Comparison of ENCODE assay signal across 27 cellular contexts in the genomic region with DNA sequence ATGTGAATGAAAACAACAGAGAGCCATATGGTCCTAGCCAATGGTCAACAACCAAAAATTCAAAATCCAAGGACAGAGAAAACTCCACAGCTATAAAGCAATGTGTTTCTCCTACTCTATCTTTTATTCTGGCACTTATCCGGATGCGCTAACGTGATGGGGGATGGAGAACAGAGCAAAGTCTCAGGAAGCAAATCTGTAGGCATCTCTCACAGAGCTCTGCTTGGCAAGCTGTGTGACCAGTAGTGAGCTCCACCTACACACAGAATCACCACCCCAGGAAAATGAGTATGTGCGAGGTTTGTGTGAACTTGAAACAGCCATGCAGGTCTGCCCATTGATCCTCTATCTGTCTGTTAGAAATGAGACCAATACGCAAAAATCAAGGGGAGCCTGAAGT.
A peak's percentile ranks its signal among the peaks of the same experiment; 100 is the strongest.
DNase-seq lines count a peak whose midpoint lies in the region; FAIRE-seq and TF ChIP-seq lines count a peak whose summit lies in the region.
"Had no signal": no experiment of that assay in that cellular context is flagged by ENCODE, and none has a peak within 500 bp of the region (broad histone marks: within the 10 kb centered on the region; RNA-seq: fewer than 3 reads in every experiment).

No MANE protein-coding gene starts in this region.

- FAIRE-seq in bronchial epithelial cell (lab: Jason Lieb, UNC) (peak; percentile 83), small intestine (lab: Jason Lieb, UNC) (no peak)
- FAIRE-seq: A204.1, D721Med, GM12878, GM12892, GM18507 had no signal

- no peak for TF ChIP-seq CTCF in bronchial epithelial cell (IDR thresholded peaks at IDR 0.05; ENCODE audit: insufficient read depth, low read length, severe bottlenecking)

- DNase-seq in bronchial epithelial cell (ENCODE audit: low read depth) = no peak
- DNase-seq in middle frontal gyrus (ENCODE audit: extremely low spot score, low spot score) = peak; percentile 29
- peak; percentile 7 for DNase-seq in small intestine
- DNase-seq in NCI-H510A treated with DMSO at 0.1 percent for 48 hours (lab: John Stamatoyannopoulos, UW) = no peak
- DNase-seq in NCI-H2227 treated with DMSO at 0.1 percent for 48 hours (lab: John Stamatoyannopoulos, UW) = no peak
- DNase-seq in NCI-H2196 (lab: John Stamatoyannopoulos, UW; ENCODE audit: unreplicated experiment) = no peak
- no peak for DNase-seq in C1 segment of cervical spinal cord (lab: John Stamatoyannopoulos, UW)
- DNase-seq: 8988T; ACHN; BE2C; Caco-2; Calu3; CD4-positive, alpha-beta T cell; CD8-positive, alpha-beta T cell; DMS153; DMS53; DMS79; DND-41; EL; GDM1 had no signal

- H3K9me3 ChIP-seq in small intestine (ENCODE audit: control insufficient read depth, low read depth) = no peaks in the 10 kb centered on the region
- H3K9me3 ChIP-seq: BE2C, BLaER1, Caco-2 had no signal

- 51 to 78% (median 66%) methylated on average over 5 of the region's 5 CpGs for WGBS in small intestine, 3 donors

- H3K4me3 ChIP-seq in bronchial epithelial cell (ENCODE audit: low read depth, low read length) (no peak overlapping the region), small intestine (ENCODE audit: low read depth in 1 of 2, low read length in 2 of 2) (no peak overlapping the region)
- H3K4me3 ChIP-seq: BLaER1, GM12878 had no signal

- no peaks in the 10 kb centered on the region for H3K36me3 ChIP-seq in bronchial epithelial cell (ENCODE audit: control insufficient read depth, insufficient read depth, low read length)
- no peaks in the 10 kb centered on the region for H3K36me3 ChIP-seq in small intestine (ENCODE audit: control insufficient read depth in 2 of 2, insufficient read depth in 2 of 2, low read length in 2 of 2)
- H3K36me3 ChIP-seq: BE2C, BLaER1 had no signal

- H3K27me3 ChIP-seq in bronchial epithelial cell (ENCODE audit: control insufficient read depth, insufficient read depth, low read length) (no peaks in the 10 kb centered on the region), small intestine (ENCODE audit: control insufficient read depth in 2 of 2, insufficient read depth in 2 of 2, low read length in 2 of 2) (no peaks in the 10 kb centered on the region)
- H3K27me3 ChIP-seq: BE2C, BLaER1 had no signal

- H3K27ac ChIP-seq in small intestine (ENCODE audit: low read depth in 1 of 2, low read length in 1 of 2) = no peak overlapping the region
- H3K27ac ChIP-seq: BLaER1, C4-2B had no signal

- H3K4me1 ChIP-seq in small intestine (ENCODE audit: control insufficient read depth in 2 of 2, insufficient read depth in 1 of 2, low read depth in 1 of 2, low read length in 1 of 2) = no peaks in the 10 kb centered on the region
- H3K4me1 ChIP-seq: BE2C, BLaER1, Caco-2 had no signal

Comparison
In these comparisons a context has a peak if more than half of its experiments do, and no peak if none do; other contexts are left out.
1. DNase-seq: peak in middle frontal gyrus (single experiment) and small intestine (single experiment); none in bronchial epithelial cell (single experiment), NCI-H510A treated with DMSO at 0.1 percent for 48 hours (single experiment), NCI-H2227 treated with DMSO at 0.1 percent for 48 hours (single experiment), NCI-H2196 (single experiment) and C1 segment of cervical spinal cord (0 of 14).